Comparison of ENCODE assay signal across 17 cellular contexts in the genomic region with DNA sequence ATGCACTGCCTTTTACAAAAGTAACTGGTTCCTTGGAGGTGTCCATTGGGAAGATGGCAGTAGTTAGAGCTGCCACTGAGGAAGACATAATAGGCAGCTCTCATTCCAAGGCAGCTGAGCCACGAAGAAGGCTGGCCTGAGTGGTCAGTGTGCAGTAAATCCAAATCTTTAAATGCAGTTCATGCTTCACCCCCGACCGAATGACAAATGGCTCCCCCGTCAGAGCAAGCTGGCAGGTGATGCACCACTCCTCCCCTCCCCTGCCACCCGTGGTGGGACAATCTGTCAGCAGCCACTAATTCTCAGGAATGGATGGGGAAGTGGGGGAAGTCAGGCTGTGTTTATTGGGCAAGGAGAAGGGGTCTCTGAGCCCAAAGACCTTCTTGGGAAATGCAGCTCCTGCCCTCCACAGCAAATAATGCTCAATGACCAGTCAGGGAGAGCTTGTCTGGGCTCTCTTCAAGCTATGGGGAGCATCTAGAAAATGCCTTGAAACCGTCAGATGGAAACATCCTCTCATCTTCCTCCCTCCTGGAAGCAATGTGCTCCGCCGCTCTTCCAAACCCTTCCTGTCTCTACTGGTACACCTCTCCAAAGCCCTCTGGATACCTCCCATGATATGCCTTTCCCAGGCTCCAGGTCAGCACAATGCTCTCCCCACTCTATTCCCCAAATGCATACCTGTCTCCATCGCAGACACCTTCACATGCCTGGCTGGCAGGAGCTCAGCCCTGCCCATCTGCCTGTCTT.
DNase-seq lines count a peak whose midpoint lies in the region.
"Had no signal": no experiment of that assay in that cellular context is flagged by ENCODE, and none has a peak within 500 bp of the region (broad histone marks: within the 10 kb centered on the region; RNA-seq: fewer than 3 reads in every experiment).

No MANE protein-coding gene starts in this region.

- no peaks in the 10 kb centered on the region for H3K36me3 Mint-ChIP-seq in CD4-positive, alpha-beta memory T cell
- H3K36me3 Mint-ChIP-seq: CD14-positive monocyte had no signal

- no peak overlapping the region for H3K9ac ChIP-seq in trophoblast cell (ENCODE audit: low read length)

- H4K91ac ChIP-seq in trophoblast cell (ENCODE audit: low read depth, low read length), result peak overlapping the region; percentile 42

- POLR2A ChIA-PET in CD4-positive, alpha-beta memory T cell (lab: Charles Lee; ENCODE audit: partially characterized antibody), result no interaction called here

- peaks cover 23 to 26% of the 10 kb centered on the region in 2 experiments for H3K4me1 ChIP-seq in trophoblast cell (ENCODE audit: control insufficient read depth in 1 of 2, insufficient read depth in 2 of 2, low read length in 2 of 2)
- peaks cover 10% of the 10 kb centered on the region for H3K4me1 ChIP-seq in CD4-positive, alpha-beta memory T cell (ENCODE audit: insufficient read depth, low read length)
- H3K4me1 ChIP-seq: Peyer's patch had no signal

- H3K79me2 ChIP-seq in trophoblast cell (ENCODE audit: control insufficient read depth, insufficient read depth, low read length, poor library complexity), result no peaks in the 10 kb centered on the region

- peak; percentile 26 for DNase-seq in activated CD8-positive, alpha-beta memory T cell treated with anti-CD3 and anti-CD28 coated beads, Interleukin-2, amount 50 U/mL, for 48 hours
- no peak for DNase-seq in activated CD8-positive, alpha-beta memory T cell treated with anti-CD3 and anti-CD28 coated beads, Interleukin-2, amount 50 U/mL, for 4 hours
- DNase-seq in NCI-H524 (lab: John Stamatoyannopoulos, UW), result peak; percentile 90 to 93
- peak; percentile 91 for DNase-seq in cerebellum (ENCODE audit: low spot score)
- DNase-seq in trophoblast cell, result no peak
- DNase-seq in CD4-positive, alpha-beta memory T cell, result no peak
- no peak for DNase-seq in stimulated activated CD4-positive, alpha-beta T cell treated with anti-CD3 and anti-CD28 coated beads, Interleukin-4, amount 100 ng/mL, for 1 hour
- DNase-seq: Caco-2, HCEC 1CT, NCI-H1436 treated with DMSO at 0.1 percent for 48 hours, NCI-H2081 treated with DMSO at 0.1 percent for 48 hours, NCI-H345, NCI-H774, SHP77 had no signal

- H3K23ac ChIP-seq in trophoblast cell (ENCODE audit: low read length), result no peak overlapping the region

- H3K18ac ChIP-seq in trophoblast cell (ENCODE audit: low read length), result no peak overlapping the region

- no peak overlapping the region for H4K12ac ChIP-seq in trophoblast cell (ENCODE audit: low read depth, low read length)

- H3K4me1 Mint-ChIP-seq in CD4-positive, alpha-beta memory T cell, result peaks cover 6 to 15% (median 7%) of the 10 kb centered on the region in 4 donors

- H3K9me3 Mint-ChIP-seq in CD4-positive, alpha-beta memory T cell, result no peaks in the 10 kb centered on the region
- H3K9me3 Mint-ChIP-seq: CD14-positive monocyte had no signal

- intact Hi-C loops in CD4-positive, alpha-beta memory T cell (cut with micrococcal nuclease), result no loop called here

- WGBS in trophoblast cell (ENCODE audit: extremely low coverage, insufficient coverage, insufficient read length), result no CpG with 5 or more reads among the region's 9 CpGs

- H3K79me1 ChIP-seq in trophoblast cell (ENCODE audit: low read length), result peaks cover 20% of the 10 kb centered on the region

- H3K4me2 ChIP-seq in trophoblast cell (ENCODE audit: low read length), result no peak overlapping the region

- no peak overlapping the region for H2AFZ ChIP-seq in trophoblast cell (ENCODE audit: insufficient read depth, low read length, poor library complexity)

- peaks cover 2 to 4% of the 10 kb centered on the region in 2 donors for H3K27me3 Mint-ChIP-seq in CD4-positive, alpha-beta memory T cell

- H3K4me3 Mint-ChIP-seq in CD4-positive, alpha-beta memory T cell, result peak overlapping the region in 1 of 8 donors; percentile 18
- H3K4me3 Mint-ChIP-seq: CD14-positive monocyte had no signal

- H3K27ac Mint-ChIP-seq in CD4-positive, alpha-beta memory T cell, result peak overlapping the region in 3 of 7 donors; percentile 29 to 61 (median 58)
- H3K27ac Mint-ChIP-seq: CD14-positive monocyte had no signal

- no peak overlapping the region for H3K4me3 ChIP-seq in trophoblast cell (ENCODE audit: low read depth, low read length)
- no peak overlapping the region for H3K4me3 ChIP-seq in CD4-positive, alpha-beta memory T cell (ENCODE audit: low read length in 2 of 2)
- H3K4me3 ChIP-seq: GM12878, Peyer's patch had no signal

- no peak overlapping the region for H3K14ac ChIP-seq in trophoblast cell (ENCODE audit: low read length)

- peak overlapping the region; percentile 67 for H2BK12ac ChIP-seq in trophoblast cell (ENCODE audit: low read length)

- H3K4ac ChIP-seq in trophoblast cell (ENCODE audit: low read depth, low read length), result no peak overlapping the region

- H2BK120ac ChIP-seq in trophoblast cell (ENCODE audit: insufficient read depth, low read length, poor library complexity), result no peak overlapping the region

- CTCF ChIA-PET in CD4-positive, alpha-beta memory T cell (lab: Charles Lee; ENCODE audit: partially characterized antibody), result no interaction called here

- no peaks in the 10 kb centered on the region for H3K9me3 ChIP-seq in trophoblast cell (ENCODE audit: insufficient read depth, low read depth, low read length)
- no peaks in the 10 kb centered on the region for H3K9me3 ChIP-seq in CD4-positive, alpha-beta memory T cell (ENCODE audit: control insufficient read depth in 1 of 2, low read length in 2 of 2)
- H3K9me3 ChIP-seq: Caco-2, Peyer's patch had no signal

- no peak overlapping the region for H3K27ac ChIP-seq in trophoblast cell (ENCODE audit: low read depth, low read length)
- H3K27ac ChIP-seq in CD4-positive, alpha-beta memory T cell (ENCODE audit: low read depth, low read length), result no peak overlapping the region
- H3K27ac ChIP-seq: Peyer's patch had no signal

- H2BK5ac ChIP-seq in trophoblast cell (ENCODE audit: low read depth, low read length, poor library complexity), result no peak overlapping the region

- H2AK5ac ChIP-seq in trophoblast cell (ENCODE audit: low read length), result peak overlapping the region; percentile 80

- H3K36me3 ChIP-seq in trophoblast cell (ENCODE audit: control insufficient read depth in 1 of 2, insufficient read depth in 2 of 2, low read length in 2 of 2), result no peaks in the 10 kb centered on the region
- no peaks in the 10 kb centered on the region for H3K36me3 ChIP-seq in CD4-positive, alpha-beta memory T cell (ENCODE audit: insufficient read depth, low read length)
- H3K36me3 ChIP-seq: Peyer's patch had no signal

- H4K8ac ChIP-seq in trophoblast cell (ENCODE audit: low read depth, low read length), result no peak overlapping the region

- no peaks in the 10 kb centered on the region for H3K27me3 ChIP-seq in trophoblast cell (ENCODE audit: insufficient read depth, low read length)
- no peaks in the 10 kb centered on the region for H3K27me3 ChIP-seq in CD4-positive, alpha-beta memory T cell (ENCODE audit: insufficient read depth, low read length)
- H3K27me3 ChIP-seq: Peyer's patch had no signal

Comparison
In these comparisons a context has a peak if more than half of its experiments do, and no peak if none do; other contexts are left out.
1. DNase-seq: peak in activated CD8-positive, alpha-beta memory T cell treated with anti-CD3 and anti-CD28 coated beads, Interleukin-2, amount 50 U/mL, for 48 hours (single experiment), NCI-H524 (2 of 2) and cerebellum (single experiment); none in activated CD8-positive, alpha-beta memory T cell treated with anti-CD3 and anti-CD28 coated beads, Interleukin-2, amount 50 U/mL, for 4 hours (single experiment), trophoblast cell (0 of 2), CD4-positive, alpha-beta memory T cell (0 of 5) and stimulated activated CD4-positive, alpha-beta T cell treated with anti-CD3 and anti-CD28 coated beads, Interleukin-4, amount 100 ng/mL, for 1 hour (single experiment).